8 cellular contexts compared by ENCODE assay signal in genomic region chr5:50963647-50964584, GRCh38.
DNase-seq lines count a peak whose midpoint lies in the region; ATAC-seq lines count a peak whose summit lies in the region.

No MANE protein-coding gene starts in this region.

- H3K36me3 ChIP-seq in HUES6 (ENCODE audit: control insufficient read depth, insufficient read depth, low read length) = no peaks in the 10 kb centered on the region
- H3K36me3 ChIP-seq in subcutaneous abdominal adipose tissue (ENCODE audit: control insufficient read depth in 5 of 5, insufficient read depth in 5 of 5, low read length in 5 of 5) = no peaks in the 10 kb centered on the region
- no peaks in the 10 kb centered on the region for H3K36me3 ChIP-seq in SJCRH30

- peak overlapping the region; percentile 72 for H3K4me3 ChIP-seq in HUES6 (ENCODE audit: low read depth, low read length)
- H3K4me3 ChIP-seq in subcutaneous abdominal adipose tissue (ENCODE audit: low read depth in 1 of 5, low read length in 5 of 5) = peak overlapping the region; percentile 64 to 81 (median 65)
- H3K4me3 ChIP-seq in SJCRH30 = no peak overlapping the region

- H3K4me1 ChIP-seq in HUES6 (ENCODE audit: control insufficient read depth, insufficient read depth, low read length) (peaks cover 38% of the 10 kb centered on the region), subcutaneous abdominal adipose tissue (ENCODE audit: control insufficient read depth in 5 of 5, insufficient read depth in 5 of 5, low read length in 5 of 5) (peaks cover 0 to 48% (median 33%) of the 10 kb centered on the region in 5 donors), SJCRH30 (no peaks in the 10 kb centered on the region)

- peaks cover 74% of the 10 kb centered on the region for H3K27me3 Mint-ChIP-seq in activated T-cell treated with anti-CD3 and anti-CD28 coated beads, Interleukin-2, amount 50 U/mL, for 72 hours (ENCODE audit: low read depth)

- H3K4me3 Mint-ChIP-seq in activated T-cell treated with anti-CD3 and anti-CD28 coated beads, Interleukin-2, amount 50 U/mL, for 72 hours = peak overlapping the region; percentile 74 to 89

- no peaks in the 10 kb centered on the region for H3K9me3 ChIP-seq in HUES6 (ENCODE audit: control insufficient read depth, insufficient read depth, low read depth, low read length)
- H3K9me3 ChIP-seq in subcutaneous abdominal adipose tissue (ENCODE audit: control insufficient read depth in 5 of 5, low read length in 5 of 5) = no peaks in the 10 kb centered on the region
- H3K9me3 ChIP-seq in SJCRH30 (replicated peaks) = no peaks in the 10 kb centered on the region

- ATAC-seq in activated T-cell treated with anti-CD3 and anti-CD28 coated beads, Interleukin-2, amount 50 U/mL, for 72 hours (replicated peaks in 1 of 2) = no peak
- no peak for ATAC-seq in GM21515 (IDR thresholded peaks at IDR 0.05; ENCODE audit: unreplicated experiment)

- H3K36me3 Mint-ChIP-seq in activated T-cell treated with anti-CD3 and anti-CD28 coated beads, Interleukin-2, amount 50 U/mL, for 72 hours (ENCODE audit: insufficient read depth in 2 of 2) = peaks cover 1 to 2% of the 10 kb centered on the region in 2 donors

- no peak overlapping the region for H3K27ac Mint-ChIP-seq in activated T-cell treated with anti-CD3 and anti-CD28 coated beads, Interleukin-2, amount 50 U/mL, for 72 hours

- peaks cover 53% of the 10 kb centered on the region for H3K4me1 Mint-ChIP-seq in activated T-cell treated with anti-CD3 and anti-CD28 coated beads, Interleukin-2, amount 50 U/mL, for 72 hours (ENCODE audit: low read depth)

- H3K27me3 ChIP-seq in HUES6 (ENCODE audit: control insufficient read depth, insufficient read depth, low read length) (peaks cover 76% of the 10 kb centered on the region), subcutaneous abdominal adipose tissue (ENCODE audit: control insufficient read depth in 5 of 5, insufficient read depth in 4 of 5, low read length in 5 of 5) (peaks cover 35 to 60% (median 41%) of the 10 kb centered on the region in 5 donors), SJCRH30 (no peaks in the 10 kb centered on the region; the same call in none of the 2 replicates)

- H3K9ac ChIP-seq in HUES6 (ENCODE audit: low read length) = no peak overlapping the region
- peak overlapping the region in 3 of 5 donors; percentile 47 to 57 (median 55) for H3K9ac ChIP-seq in subcutaneous abdominal adipose tissue (ENCODE audit: low read length in 5 of 5)

- no peaks in the 10 kb centered on the region for H3K9me3 Mint-ChIP-seq in activated T-cell treated with anti-CD3 and anti-CD28 coated beads, Interleukin-2, amount 50 U/mL, for 72 hours

- H3K27ac ChIP-seq in HUES6 (ENCODE audit: low read depth, low read length) (no peak overlapping the region), subcutaneous abdominal adipose tissue (ENCODE audit: low read depth, low read length) (no peak overlapping the region), SJCRH30 (no peak overlapping the region)

- DNase-seq in DMS114 treated with DMSO at 0.1 percent for 48 hours (lab: John Stamatoyannopoulos, UW; ENCODE audit: unreplicated experiment) (peak; percentile 8), iPS-NIHi7 (ENCODE audit: extremely low spot score) (peak; percentile 14), SJCRH30 (no peak), GOT3 (lab: John Stamatoyannopoulos, UW) (no peak)
- DNase-seq in activated T-cell treated with anti-CD3 and anti-CD28 coated beads, Interleukin-2, amount 50 U/mL, for 72 hours = no peak

Comparison
In these comparisons a context has a peak if more than half of its experiments do, and no peak if none do; other contexts are left out.
1. DNase-seq: peak in DMS114 treated with DMSO at 0.1 percent for 48 hours (single experiment) and iPS-NIHi7 (single experiment); none in activated T-cell treated with anti-CD3 and anti-CD28 coated beads, Interleukin-2, amount 50 U/mL, for 72 hours (0 of 2), SJCRH30 (0 of 2) and GOT3 (single experiment).